ENCODE assay signal across 1 cellular context in genomic region chr2:73262108-73262651, GRCh38.
TF ChIP-seq lines count a peak whose summit lies in the region.

No MANE protein-coding gene starts in this region.

TF ChIP-seq in HepG2, 621 proteins besides CTCF, POLR2A, EP300 and RAD21 (continued from another document and continues in another):
- peak; percentile 97 for TF ChIP-seq PAXIP1 (CRISPR knock-in tag; conservative IDR thresholded peaks at IDR 0.05)
- TF ChIP-seq ZNF263 (CRISPR knock-in tag; IDR thresholded peaks at IDR 0.05), result peak; percentile 70; the same call in 1 of the 2 replicates
- no peak for TF ChIP-seq NFIB (CRISPR knock-in tag; IDR thresholded peaks at IDR 0.05; ENCODE audit: borderline replicate concordance)
- no peak for TF ChIP-seq TEF (CRISPR knock-in tag; IDR thresholded peaks at IDR 0.05)
- no peak for TF ChIP-seq TOPORS (CRISPR knock-in tag; IDR thresholded peaks at IDR 0.05)
- no peak for TF ChIP-seq GRHL1 (CRISPR knock-in tag; conservative IDR thresholded peaks at IDR 0.05)
- TF ChIP-seq ASH2L (IDR thresholded peaks at IDR 0.05; ENCODE audit: insufficient read length, low read depth, low read length), result peak; percentile 30
- no peak for TF ChIP-seq ZNF543 (CRISPR knock-in tag; IDR thresholded peaks at IDR 0.05)
- TF ChIP-seq ZNF232 (CRISPR knock-in tag; IDR thresholded peaks at IDR 0.05; ENCODE audit: borderline replicate concordance), result no peak; the same call in 1 of the 2 replicates
- TF ChIP-seq PLRG1 (conservative IDR thresholded peaks at IDR 0.05), result no peak
- TF ChIP-seq RORA (CRISPR knock-in tag; IDR thresholded peaks at IDR 0.05), result no peak
- TF ChIP-seq HMGXB3 (CRISPR knock-in tag; IDR thresholded peaks at IDR 0.05; ENCODE audit: borderline replicate concordance), result peak; percentile 95
- 0 out of 2 replicates have a peak, but pooled peaks have one; percentile 14 for TF ChIP-seq ZNF33B (CRISPR knock-in tag; IDR thresholded peaks at IDR 0.05)
- TF ChIP-seq ZBTB39 (CRISPR knock-in tag; IDR thresholded peaks at IDR 0.05), result no peak; the same call in 1 of the 2 replicates
- no peak for TF ChIP-seq ZNF256 (CRISPR knock-in tag; conservative IDR thresholded peaks at IDR 0.05)
- no peak for TF ChIP-seq POLR2G (IDR thresholded peaks at IDR 0.05; ENCODE audit: low read depth, low read length)
- TF ChIP-seq ZNF646 (CRISPR knock-in tag; IDR thresholded peaks at IDR 0.05), result no peak
- no peak for TF ChIP-seq ZNF383 (CRISPR knock-in tag; IDR thresholded peaks at IDR 0.05; ENCODE audit: borderline replicate concordance)
- TF ChIP-seq PAX8 (CRISPR knock-in tag; IDR thresholded peaks at IDR 0.05; ENCODE audit: borderline replicate concordance), result no peak
- no peak for TF ChIP-seq ELK4 (CRISPR knock-in tag; IDR thresholded peaks at IDR 0.05; ENCODE audit: borderline replicate concordance)
- TF ChIP-seq ZNF773 (CRISPR knock-in tag; IDR thresholded peaks at IDR 0.05; ENCODE audit: borderline replicate concordance), result no peak
- TF ChIP-seq, protein P1, sequence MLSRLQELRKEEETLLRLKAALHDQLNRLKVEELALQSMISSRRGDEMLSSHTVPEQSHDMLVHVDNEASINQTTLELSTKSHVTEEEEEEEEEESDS (CRISPR knock-in tag; IDR thresholded peaks at IDR 0.05; ENCODE audit: borderline replicate concordance), result no peak
- TF ChIP-seq ETV6 (CRISPR knock-in tag; conservative IDR thresholded peaks at IDR 0.05), result no peak
- TF ChIP-seq ATAD3A (CRISPR knock-in tag; IDR thresholded peaks at IDR 0.05), result no peak
- no peak; the same call in 1 of the 2 replicates for TF ChIP-seq ZNF878 (CRISPR knock-in tag; IDR thresholded peaks at IDR 0.05)
- TF ChIP-seq TBX2 (CRISPR knock-in tag; IDR thresholded peaks at IDR 0.05; ENCODE audit: borderline replicate concordance), result peak; percentile 97
- peak; percentile 98 for TF ChIP-seq ZNF331 (CRISPR knock-in tag; IDR thresholded peaks at IDR 0.05)
- TF ChIP-seq, protein P2, sequence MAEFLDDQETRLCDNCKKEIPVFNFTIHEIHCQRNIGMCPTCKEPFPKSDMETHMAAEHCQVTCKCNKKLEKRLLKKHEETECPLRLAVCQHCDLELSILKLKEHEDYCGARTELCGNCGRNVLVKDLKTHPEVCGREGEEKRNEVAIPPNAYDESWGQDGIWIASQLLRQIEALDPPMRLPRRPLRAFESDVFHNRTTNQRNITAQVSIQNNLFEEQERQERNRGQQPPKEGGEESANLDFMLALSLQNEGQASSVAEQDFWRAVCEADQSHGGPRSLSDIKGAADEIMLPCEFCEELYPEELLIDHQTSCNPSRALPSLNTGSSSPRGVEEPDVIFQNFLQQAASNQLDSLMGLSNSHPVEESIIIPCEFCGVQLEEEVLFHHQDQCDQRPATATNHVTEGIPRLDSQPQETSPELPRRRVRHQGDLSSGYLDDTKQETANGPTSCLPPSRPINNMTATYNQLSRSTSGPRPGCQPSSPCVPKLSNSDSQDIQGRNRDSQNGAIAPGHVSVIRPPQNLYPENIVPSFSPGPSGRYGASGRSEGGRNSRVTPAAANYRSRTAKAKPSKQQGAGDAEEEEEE (CRISPR knock-in tag; IDR thresholded peaks at IDR 0.05; ENCODE audit: borderline replicate concordance), result no peak
- TF ChIP-seq RFX1 (IDR thresholded peaks at IDR 0.05), result no peak
- no peak for TF ChIP-seq IRX3 (CRISPR knock-in tag; IDR thresholded peaks at IDR 0.05; ENCODE audit: borderline replicate concordance, low read depth)
- peak; percentile 51; the same call in 1 of the 2 replicates for TF ChIP-seq ZBTB7A (CRISPR knock-in tag; IDR thresholded peaks at IDR 0.05)
- TF ChIP-seq CBFB (CRISPR knock-in tag; IDR thresholded peaks at IDR 0.05), result no peak
- no peak for TF ChIP-seq EEA1 (CRISPR knock-in tag; IDR thresholded peaks at IDR 0.05; ENCODE audit: borderline replicate concordance)
- no peak for TF ChIP-seq ZNF484 (CRISPR knock-in tag; IDR thresholded peaks at IDR 0.05; ENCODE audit: borderline replicate concordance, low read depth)
- TF ChIP-seq GATAD1 (CRISPR knock-in tag; IDR thresholded peaks at IDR 0.05), result 0 out of 2 replicates have a peak, but pooled peaks have one; percentile 41
- no peak for TF ChIP-seq DDIT3 (CRISPR knock-in tag; IDR thresholded peaks at IDR 0.05)
